In genomic region chr16:86772231-86772510, GRCh38 we compare ENCODE assay signal across 19 cellular contexts.
A peak's percentile ranks its signal among the peaks of the same experiment; 100 is the strongest.
DNase-seq lines count a peak whose midpoint lies in the region; ATAC-seq and TF ChIP-seq lines count a peak whose summit lies in the region.
"Had no signal": no experiment of that assay in that cellular context is flagged by ENCODE, and none has a peak within 500 bp of the region (broad histone marks: within the 10 kb centered on the region; RNA-seq: fewer than 3 reads in every experiment).

No MANE protein-coding gene starts in this region.

- ATAC-seq in left cardiac atrium (no peak), HG02981 (IDR thresholded peaks at IDR 0.05; ENCODE audit: unreplicated experiment) (no peak), GM21360 (IDR thresholded peaks at IDR 0.05; ENCODE audit: unreplicated experiment) (no peak)
- ATAC-seq: natural killer cell, T-cell had no signal

- TF ChIP-seq CTCF in brain microvascular endothelial cell (IDR thresholded peaks at IDR 0.05; ENCODE audit: low read depth, low read length, missing control alignments) = no peak

- intact Hi-C loops in cardiac septum (cut with DNase I) (no loop called here), left cardiac atrium (cut with DNase I) (no loop called here)

- H3K27ac ChIP-seq in brain microvascular endothelial cell = peak overlapping the region; percentile 71
- H3K27ac ChIP-seq: spleen had no signal

- no peaks in the 10 kb centered on the region for H3K36me3 ChIP-seq in brain microvascular endothelial cell (replicated peaks)
- H3K36me3 ChIP-seq: spleen had no signal

- in situ Hi-C loops in brain microvascular endothelial cell (cut with HindIII; ENCODE audit: low pct_ligation_motif_present, low sequenced_read_pairs) = loop anchor here (25.0 kb wide), 1 partner anchor 185 kb away; the partner anchor contains the start of gene FOXL1

- no peaks in the 10 kb centered on the region for H3K27me3 ChIP-seq in brain microvascular endothelial cell (replicated peaks)

- peak; percentile 33 for DNase-seq in cardiac septum (ENCODE audit: low spot score)
- no peak for DNase-seq in left cardiac atrium
- DNase-seq in brain microvascular endothelial cell = peak; percentile 44
- peak; percentile 68 for DNase-seq in kidney tubule cell (ENCODE audit: low spot score)
- no peak for DNase-seq in NCI-H2029 treated with DMSO at 0.1 percent for 48 hours (lab: John Stamatoyannopoulos, UW)
- DNase-seq in stimulated activated CD4-positive, alpha-beta T cell treated with anti-CD3 and anti-CD28 coated beads, Interleukin-4, amount 100 ng/mL, for 1 hour = no peak
- DNase-seq: activated CD4-positive, alpha-beta T cell treated with anti-CD3 and anti-CD28 coated beads, Interleukin-2, amount 50 U/mL, for 1 hour; amygdala; DMS153; KG1; kidney; natural killer cell; NCI-H1048; NCI-H2029; stimulated activated CD8-positive, alpha-beta memory T cell treated with anti-CD3 and anti-CD28 coated beads, Interleukin-4, amount 100 ng/mL, for 48 hours; T-cell had no signal

- no peak overlapping the region for H3K4me3 ChIP-seq in brain microvascular endothelial cell (ENCODE audit: low read depth, low read length)
- H3K4me3 ChIP-seq: spleen had no signal

Comparison
In these comparisons a context has a peak if more than half of its experiments do, and no peak if none do; other contexts are left out.
1. DNase-seq: peak in cardiac septum (single experiment), brain microvascular endothelial cell (single experiment) and kidney tubule cell (single experiment); none in left cardiac atrium (single experiment), NCI-H2029 treated with DMSO at 0.1 percent for 48 hours (single experiment) and stimulated activated CD4-positive, alpha-beta T cell treated with anti-CD3 and anti-CD28 coated beads, Interleukin-4, amount 100 ng/mL, for 1 hour (single experiment).